In genomic region chr13:23567792-23568480, GRCh38 we compare ENCODE assay signal across 20 cellular contexts. TPM values are rescaled to one million over a fixed set of nuclear protein-coding genes. Genes with fewer than 3 reads are reported as not detected.
A peak's percentile ranks its signal among the peaks of the same experiment; 100 is the strongest.
DNase-seq lines count a peak whose midpoint lies in the region; ATAC-seq and TF ChIP-seq lines count a peak whose summit lies in the region.
"Had no signal": no experiment of that assay in that cellular context is flagged by ENCODE, and none has a peak within 500 bp of the region (broad histone marks: within the 10 kb centered on the region; RNA-seq: fewer than 3 reads in every experiment).

No MANE protein-coding gene starts in this region.

- H3K27ac Mint-ChIP-seq in MCF 10A (ENCODE audit: low read depth, unreplicated experiment), result no peak overlapping the region
- H3K27ac Mint-ChIP-seq: activated CD8-positive, alpha-beta T cell treated with anti-CD3 and anti-CD28 coated beads, Interleukin-2, amount 10 ng/mL, durations not matched to agents 7 days and 5 days; immature natural killer cell had no signal

- H3K9me3 ChIP-seq in breast epithelium (no peaks in the 10 kb centered on the region), Panc1 (ENCODE audit: control insufficient read depth, insufficient read depth, low read depth, low read length) (no peaks in the 10 kb centered on the region), cardiac muscle cell (ENCODE audit: low read depth) (no peaks in the 10 kb centered on the region), upper lobe of right lung (no peaks in the 10 kb centered on the region)
- H3K9me3 ChIP-seq: ascending aorta, suprapubic skin had no signal

- TF ChIP-seq CTCF in MCF 10A (IDR thresholded peaks at IDR 0.05; ENCODE audit: unreplicated experiment) (no peak), breast epithelium (IDR thresholded peaks at IDR 0.05) (no peak), Panc1 (IDR thresholded peaks at IDR 0.05) (peak; percentile 9; the same call in 1 of the 2 replicates), cardiac muscle cell (IDR thresholded peaks at IDR 0.05; ENCODE audit: low read depth, low read length) (no peak), upper lobe of right lung (IDR thresholded peaks at IDR 0.05) (no peak)

- POLR2A ChIA-PET in MCF 10A (lab: Yijun Ruan, JAX), result interaction anchor here (1.0 kb wide), 1 partner anchor 8 kb away, joined by 3 read pairs; no protein-coding TSS in a partner anchor
- POLR2A ChIA-PET in Panc1 (lab: Charles Lee), result no interaction called here

- DNase-seq in MCF 10A (ENCODE audit: unreplicated experiment) (peak; percentile 13), breast epithelium (ENCODE audit: low spot score in 2 of 2) (no peak), Panc1 (ENCODE audit: low read depth, low spot score) (no peak), cardiac muscle cell (ENCODE audit: low read depth in 1 of 2, low spot score in 1 of 2) (peak; percentile 19 to 60), upper lobe of right lung (no peak), GM19238 (ENCODE audit: insufficient read length, low spot score) (no peak), NCI-H2081 (lab: John Stamatoyannopoulos, UW) (no peak)
- DNase-seq: activated CD8-positive, alpha-beta T cell treated with anti-CD3 and anti-CD28 coated beads, Interleukin-2, amount 10 ng/mL, durations not matched to agents 7 days and 5 days; activated effector memory CD4-positive, alpha-beta T cell treated with Interleukin-2 at 50 U/mL for 16 hours; effector CD8-positive, alpha-beta T cell; GOT3; immature natural killer cell; KG1; midbrain; NCI-H2029; stimulated activated CD4-positive, alpha-beta T cell treated with anti-CD3 and anti-CD28 coated beads, Interleukin-15, amount 100 ng/mL, for 24 hours had no signal

- intact Hi-C loops in MCF 10A (cut with micrococcal nuclease), result no loop called here
- intact Hi-C loops in breast epithelium (cut with DNase I; ENCODE audit: low total_unique reads), result no loop called here
- intact Hi-C loops in Panc1 (cut with micrococcal nuclease; ENCODE audit: unreplicated experiment), result loop anchor here (10.0 kb wide), 1 partner anchor 103 kb away; no protein-coding TSS in a partner anchor
- intact Hi-C loops in upper lobe of right lung (cut with DNase I), result no loop called here

- CTCF ChIA-PET in MCF 10A (lab: Yijun Ruan, JAX), result interaction anchor here (0.6 kb wide), 1 partner anchor 10 kb away, joined by 4 read pairs; no protein-coding TSS in a partner anchor
- CTCF ChIA-PET in Panc1 (lab: Charles Lee), result interaction anchor here (0.5 kb wide), 1 partner anchor 55 kb away, joined by 3 read pairs; no protein-coding TSS in a partner anchor

- no peaks in the 10 kb centered on the region for H3K9me3 Mint-ChIP-seq in MCF 10A (ENCODE audit: unreplicated experiment)
- H3K9me3 Mint-ChIP-seq: immature natural killer cell had no signal

- peaks cover 50% of the 10 kb centered on the region for H3K27me3 Mint-ChIP-seq in MCF 10A (ENCODE audit: insufficient read depth, unreplicated experiment)

- BruUV-seq in MCF 10A (replicated peaks; lab: Mats Ljungman, UMichigan) (no TSS peak), Panc1 (replicated peaks; lab: Mats Ljungman, UMichigan) (no TSS peak)

- no peaks in the 10 kb centered on the region for H3K27me3 ChIP-seq in breast epithelium
- peaks cover 16% of the 10 kb centered on the region for H3K27me3 ChIP-seq in Panc1 (ENCODE audit: control insufficient read depth, insufficient read depth, low read length)
- H3K27me3 ChIP-seq in cardiac muscle cell, result no peaks in the 10 kb centered on the region
- H3K27me3 ChIP-seq in upper lobe of right lung, result no peaks in the 10 kb centered on the region
- H3K27me3 ChIP-seq: ascending aorta, suprapubic skin had no signal

- H3K4me1 ChIP-seq in breast epithelium, result no peaks in the 10 kb centered on the region
- no peaks in the 10 kb centered on the region for H3K4me1 ChIP-seq in Panc1 (ENCODE audit: control insufficient read depth, insufficient read depth, low read length)
- peaks cover 35% of the 10 kb centered on the region for H3K4me1 ChIP-seq in cardiac muscle cell (ENCODE audit: low read depth)
- H3K4me1 ChIP-seq in upper lobe of right lung, result no peaks in the 10 kb centered on the region
- H3K4me1 ChIP-seq: ascending aorta had no signal

- in situ Hi-C loops in Panc1 (cut with HindIII; ENCODE audit: low pct_unique_long_range_greater_than_20kb, low sequenced_read_pairs), result no loop called here

- H3K4me1 Mint-ChIP-seq in MCF 10A (ENCODE audit: insufficient read depth, unreplicated experiment), result no peaks in the 10 kb centered on the region
- H3K4me1 Mint-ChIP-seq: immature natural killer cell had no signal

- H3K36me3 Mint-ChIP-seq in MCF 10A (ENCODE audit: insufficient read depth, unreplicated experiment), result no peaks in the 10 kb centered on the region
- H3K36me3 Mint-ChIP-seq: immature natural killer cell had no signal

- no peaks in the 10 kb centered on the region for H3K36me3 ChIP-seq in breast epithelium
- H3K36me3 ChIP-seq in Panc1 (ENCODE audit: control insufficient read depth, insufficient read depth, low read length), result no peaks in the 10 kb centered on the region
- no peaks in the 10 kb centered on the region for H3K36me3 ChIP-seq in cardiac muscle cell
- H3K36me3 ChIP-seq in upper lobe of right lung, result no peaks in the 10 kb centered on the region
- H3K36me3 ChIP-seq: ascending aorta, suprapubic skin had no signal

- no peak for TF ChIP-seq POLR2A in breast epithelium (IDR thresholded peaks at IDR 0.05)

- H3K27ac ChIP-seq in breast epithelium (no peak overlapping the region), Panc1 (ENCODE audit: low read length) (no peak overlapping the region), cardiac muscle cell (peak overlapping the region; percentile 91), upper lobe of right lung (no peak overlapping the region)
- H3K27ac ChIP-seq: ascending aorta, SK-N-MC, suprapubic skin had no signal

- H3K4me3 Mint-ChIP-seq in MCF 10A (ENCODE audit: unreplicated experiment), result no peak overlapping the region
- H3K4me3 Mint-ChIP-seq: activated CD8-positive, alpha-beta T cell treated with anti-CD3 and anti-CD28 coated beads, Interleukin-2, amount 10 ng/mL, durations not matched to agents 7 days and 5 days; immature natural killer cell had no signal

- no peak overlapping the region for H3K4me3 ChIP-seq in breast epithelium
- H3K4me3 ChIP-seq in Panc1 (ENCODE audit: low read depth in 2 of 2, low read length in 2 of 2), result no peak overlapping the region
- no peak overlapping the region for H3K4me3 ChIP-seq in cardiac muscle cell
- no peak overlapping the region for H3K4me3 ChIP-seq in upper lobe of right lung
- H3K4me3 ChIP-seq: ascending aorta, SK-N-MC, suprapubic skin had no signal

- ATAC-seq in Panc1 (no peak), upper lobe of right lung (peak; percentile 16), HG03442 (IDR thresholded peaks at IDR 0.05; ENCODE audit: unreplicated experiment) (no peak)
- ATAC-seq: activated CD8-positive, alpha-beta T cell treated with anti-CD3 and anti-CD28 coated beads, Interleukin-2, amount 10 ng/mL, durations not matched to agents 7 days and 5 days had no signal

RNA-seq across cellular contexts. Expression of gene TNFRSF19, which starts 2.3 kb away (rescaled TPM):
- not detected in 2 replicates for total RNA-seq in MCF 10A (2022)
- total RNA-seq in breast epithelium, result 1 to 10 TPM; 5.3 to 9.1 (median 7.9) TPM
- 0.54 TPM for total RNA-seq in Panc1 (2021; ENCODE audit: unreplicated experiment)
- polyA plus RNA-seq in Panc1 (2012; ENCODE audit: insufficient read length), result 0.85 TPM
- total RNA-seq in cardiac muscle cell, result 139 and 141 TPM in 2 replicates
- 91.3 and 124 TPM in 2 replicates for polyA plus RNA-seq in cardiac muscle cell
- total RNA-seq in upper lobe of right lung, result 17.9 TPM

Comparison
In these comparisons a context has a peak if more than half of its experiments do, and no peak if none do; other contexts are left out.
1. DNase-seq: peak in MCF 10A (single experiment) and cardiac muscle cell (2 of 2); none in breast epithelium (0 of 2), Panc1 (single experiment), upper lobe of right lung (single experiment), GM19238 (single experiment) and NCI-H2081 (0 of 2).